ENCODE assay signal across 9 cellular contexts in the genomic region with DNA sequence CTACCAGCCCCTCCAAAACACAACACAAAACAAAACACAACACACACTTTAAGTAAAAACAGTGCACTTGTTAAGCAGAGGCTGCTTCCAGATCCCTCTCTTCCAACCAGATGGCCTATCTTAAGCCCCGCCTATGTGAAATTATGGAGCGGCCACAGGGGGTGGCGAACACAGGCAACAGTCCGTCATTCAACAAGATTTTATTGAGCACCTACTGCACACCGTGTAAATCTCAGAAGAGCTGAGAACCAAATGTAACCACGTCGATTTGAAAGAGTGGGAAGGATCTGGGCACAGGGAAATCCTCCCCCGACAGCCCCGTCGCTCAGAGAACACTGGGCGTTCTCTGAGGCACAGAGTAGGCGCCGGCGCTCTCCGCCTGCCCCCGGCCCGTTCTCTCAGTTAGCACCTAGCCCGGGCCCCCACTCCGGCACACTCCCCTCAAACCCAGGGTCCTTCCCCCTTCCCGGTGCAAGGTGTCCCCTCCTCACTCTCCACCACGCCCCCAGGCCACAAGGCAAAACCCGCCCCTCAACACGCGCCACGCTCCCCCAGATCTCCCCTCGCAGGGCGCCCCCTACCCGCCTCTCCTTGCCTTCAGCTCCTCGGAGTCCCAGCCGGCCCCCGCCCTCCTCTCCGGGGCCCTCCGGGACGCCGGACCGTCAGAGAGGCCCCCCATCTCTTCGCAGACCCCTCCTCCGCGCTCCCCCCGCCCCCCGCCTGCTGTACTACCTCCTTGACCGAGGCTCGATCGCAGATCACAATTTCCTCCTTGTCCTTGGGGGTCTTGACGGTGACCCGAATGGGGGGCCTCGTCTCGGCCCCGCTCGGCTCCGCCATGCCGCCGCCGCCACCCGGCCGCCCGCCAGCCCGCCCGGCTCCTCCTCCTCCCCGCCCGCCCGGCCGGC. TPM values are rescaled to one million over a fixed set of nuclear protein-coding genes. Genes with fewer than 3 reads are reported as not detected.
DNase-seq lines count a peak whose midpoint lies in the region; ATAC-seq and TF ChIP-seq lines count a peak whose summit lies in the region.
"Had no signal": no experiment of that assay in that cellular context is flagged by ENCODE, and none has a peak within 500 bp of the region (broad histone marks: within the 10 kb centered on the region; RNA-seq: fewer than 3 reads in every experiment).

No MANE protein-coding gene starts in this region.

- H2BK5ac ChIP-seq in mesendoderm (ENCODE audit: low read length), result no peak overlapping the region

- H3K27ac Mint-ChIP-seq in CD8-positive, alpha-beta T cell, result peak overlapping the region; percentile 68

- peaks cover 11% of the 10 kb centered on the region for H3K4me1 ChIP-seq in CD8-positive, alpha-beta T cell (ENCODE audit: insufficient read depth, low read length)
- H3K4me1 ChIP-seq in mesendoderm (ENCODE audit: control insufficient read depth, low read depth, low read length), result peaks cover 4% of the 10 kb centered on the region

- no peaks in the 10 kb centered on the region for H3K27me3 Mint-ChIP-seq in CD8-positive, alpha-beta T cell (ENCODE audit: low read depth)

- H3K9ac ChIP-seq in mesendoderm (ENCODE audit: low read length), result peak overlapping the region; percentile 76

- peaks cover 16% of the 10 kb centered on the region for H3K79me2 ChIP-seq in mesendoderm (ENCODE audit: control insufficient read depth, insufficient read depth, low read length)

- no peak overlapping the region for H2BK15ac ChIP-seq in mesendoderm (replicated peaks; ENCODE audit: low read depth)

- peak overlapping the region; percentile 86 for H3K56ac ChIP-seq in mesendoderm (ENCODE audit: low read length)

- H3K4me2 ChIP-seq in mesendoderm (ENCODE audit: low read length), result peak overlapping the region; percentile 76

- POLR2A ChIA-PET in CD8-positive, alpha-beta T cell (lab: Charles Lee), result interaction anchor here (0.7 to 1.0 kb wide), 2 partner anchors 10 to 45 kb away, joined by 3 read pairs; no protein-coding TSS in a partner anchor

- WGBS in mesendoderm (ENCODE audit: extremely low coverage, insufficient coverage, low lambda C conversion rate), result no CpG with 5 or more reads among the region's 63 CpGs

- no peak overlapping the region for H3K23ac ChIP-seq in mesendoderm (ENCODE audit: low read length)

- H3K18ac ChIP-seq in mesendoderm (ENCODE audit: low read length), result peak overlapping the region; percentile 44

- no peak overlapping the region for H2AK5ac ChIP-seq in mesendoderm (ENCODE audit: low read length)

- H3K27me3 ChIP-seq in CD8-positive, alpha-beta T cell (ENCODE audit: insufficient read depth, low read length), result no peaks in the 10 kb centered on the region
- H3K27me3 ChIP-seq in mesendoderm (ENCODE audit: insufficient read depth, low read length, poor library complexity), result no peaks in the 10 kb centered on the region

- H4K8ac ChIP-seq in mesendoderm (ENCODE audit: low read depth, low read length), result no peak overlapping the region

- TF ChIP-seq CTCF in CD8-positive, alpha-beta T cell (IDR thresholded peaks at IDR 0.05), result no peak

- intact Hi-C loops in CD8-positive, alpha-beta T cell (cut with DNase I, micrococcal nuclease), result loop anchor here (1.0 to 10.0 kb wide), 10 partner anchors 32 to 1051 kb away; a partner anchor contains a TSS

- peak overlapping the region; percentile 65 for H3K4ac ChIP-seq in mesendoderm (ENCODE audit: low read depth, low read length)

- peak overlapping the region; percentile 59 for H3K4me3 ChIP-seq in CD8-positive, alpha-beta T cell (ENCODE audit: low read depth, low read length)
- peak overlapping the region; percentile 84 for H3K4me3 ChIP-seq in mesendoderm (ENCODE audit: low read length)

- no peaks in the 10 kb centered on the region for H3K36me3 ChIP-seq in CD8-positive, alpha-beta T cell (ENCODE audit: insufficient read depth, low read length)
- peaks cover 1% of the 10 kb centered on the region for H3K36me3 ChIP-seq in mesendoderm (ENCODE audit: control insufficient read depth, insufficient read depth, low read length)

- peak; percentile 38 for ATAC-seq in CD8-positive, alpha-beta T cell
- peak; percentile 21 for ATAC-seq in HG02571 (IDR thresholded peaks at IDR 0.05; ENCODE audit: unreplicated experiment)
- no peak for ATAC-seq in GM19452 (IDR thresholded peaks at IDR 0.05; ENCODE audit: unreplicated experiment)

- no peaks in the 10 kb centered on the region for H3K9me3 ChIP-seq in CD8-positive, alpha-beta T cell (ENCODE audit: low read length)

- no peak overlapping the region for H4K5ac ChIP-seq in mesendoderm (ENCODE audit: low read length)

- H3K9me3 Mint-ChIP-seq in CD8-positive, alpha-beta T cell, result no peaks in the 10 kb centered on the region

- H3K27ac ChIP-seq in CD8-positive, alpha-beta T cell (ENCODE audit: low read depth, low read length), result peak overlapping the region; percentile 22
- peak overlapping the region; percentile 71 for H3K27ac ChIP-seq in mesendoderm (ENCODE audit: low read depth, low read length)

- H3K36me3 Mint-ChIP-seq in CD8-positive, alpha-beta T cell, result peaks cover 46% of the 10 kb centered on the region

- peak; percentile 27 to 79 (median 70) for DNase-seq in CD8-positive, alpha-beta T cell
- DNase-seq in NCI-H748 treated with DMSO at 0.1 percent for 48 hours (lab: John Stamatoyannopoulos, UW), result peak; percentile 31
- DNase-seq in activated CD8-positive, alpha-beta memory T cell treated with anti-CD3 and anti-CD28 coated beads for 1 hour (ENCODE audit: extremely low read depth in 1 of 2, low read depth in 1 of 2), result peak; percentile 24 to 56
- peak; percentile 68 for DNase-seq in effector CD8-positive, alpha-beta T cell (lab: John Stamatoyannopoulos, UW)
- peak; percentile 83 for DNase-seq in mesendoderm
- DNase-seq in stimulated activated CD8-positive, alpha-beta memory T cell treated with anti-CD3 and anti-CD28 coated beads, Interleukin-12 subunit alpha, Interleukin-12 subunit beta, amount 100 ng/mL, for 4 hours (ENCODE audit: low read depth), result peak; percentile 58

- CTCF ChIA-PET in CD8-positive, alpha-beta T cell (lab: Charles Lee), result interaction anchor here (1.5 to 2.0 kb wide), 2 partner anchors 31 to 137 kb away, joined by 3 to 9 read pairs; no protein-coding TSS in a partner anchor

- H3K4me1 Mint-ChIP-seq in CD8-positive, alpha-beta T cell (ENCODE audit: low read depth), result peaks cover 31% of the 10 kb centered on the region

- peak overlapping the region; percentile 84 for H3K4me3 Mint-ChIP-seq in CD8-positive, alpha-beta T cell

- peaks cover 12% of the 10 kb centered on the region for H3K79me1 ChIP-seq in mesendoderm (ENCODE audit: low read length)

- no peak overlapping the region for H2BK120ac ChIP-seq in mesendoderm (ENCODE audit: low read depth, low read length)

RNA-seq across cellular contexts. Expression of a gene that starts 0.5 kb away (rescaled TPM):
- 10 to 100 TPM in 1 of 2 experiments, 1 to 10 TPM in 1; 9.8 to 10.8 TPM for total RNA-seq in CD8-positive, alpha-beta T cell
- 31.9 TPM for polyA plus RNA-seq in mesendoderm (2013, experiment 1 of 2)
- polyA plus RNA-seq in mesendoderm (2013, experiment 2 of 2), result 31.5 TPM

RNA-seq across cellular contexts. Expression of a gene that starts 1.5 kb away (rescaled TPM):
- 1 to 10 TPM; 6.7 to 8.3 TPM for total RNA-seq in CD8-positive, alpha-beta T cell
- polyA plus RNA-seq in mesendoderm (2013, experiment 1 of 2), result 58.6 TPM
- polyA plus RNA-seq in mesendoderm (2013, experiment 2 of 2), result 51.9 TPM

RNA-seq across cellular contexts. Expression of a gene that starts 7.8 kb away (rescaled TPM):
- total RNA-seq in CD8-positive, alpha-beta T cell, result under 1 TPM; 0.38 to 0.86 TPM
- polyA plus RNA-seq in mesendoderm (2013, experiment 1 of 2), result 49.9 TPM
- polyA plus RNA-seq in mesendoderm (2013, experiment 2 of 2), result 48.3 TPM
- total RNA-seq: dermis microvascular lymphatic vessel endothelial cell had no signal

RNA-seq across cellular contexts. Expression of a gene that starts 29.1 kb away (rescaled TPM):
- total RNA-seq in CD8-positive, alpha-beta T cell, result under 1 TPM; 0.14 to 0.22 TPM
- 44.2 TPM for polyA plus RNA-seq in mesendoderm (2013, experiment 1 of 2)
- 43.0 TPM for polyA plus RNA-seq in mesendoderm (2013, experiment 2 of 2)

RNA-seq across cellular contexts. Expression of a gene that starts 32.4 kb away (rescaled TPM):
- total RNA-seq in CD8-positive, alpha-beta T cell, result 100 to 1,000 TPM; 208 to 212 TPM
- polyA plus RNA-seq in mesendoderm (2013, experiment 1 of 2), result 289 TPM
- 291 TPM for polyA plus RNA-seq in mesendoderm (2013, experiment 2 of 2)

Comparison
In these comparisons a context has a peak if more than half of its experiments do, and no peak if none do; other contexts are left out.
1. DNase-seq: peak in every context shown above with its lines; median percentile 83 in mesendoderm; 70 in CD8-positive, alpha-beta T cell; 68 in effector CD8-positive, alpha-beta T cell; 58 in stimulated activated CD8-positive, alpha-beta memory T cell treated with anti-CD3 and anti-CD28 coated beads, Interleukin-12 subunit alpha, Interleukin-12 subunit beta, amount 100 ng/mL, for 4 hours; 40 in activated CD8-positive, alpha-beta memory T cell treated with anti-CD3 and anti-CD28 coated beads for 1 hour; 31 in NCI-H748 treated with DMSO at 0.1 percent for 48 hours.